1 cellular context compared by ENCODE assay signal in the genomic region with DNA sequence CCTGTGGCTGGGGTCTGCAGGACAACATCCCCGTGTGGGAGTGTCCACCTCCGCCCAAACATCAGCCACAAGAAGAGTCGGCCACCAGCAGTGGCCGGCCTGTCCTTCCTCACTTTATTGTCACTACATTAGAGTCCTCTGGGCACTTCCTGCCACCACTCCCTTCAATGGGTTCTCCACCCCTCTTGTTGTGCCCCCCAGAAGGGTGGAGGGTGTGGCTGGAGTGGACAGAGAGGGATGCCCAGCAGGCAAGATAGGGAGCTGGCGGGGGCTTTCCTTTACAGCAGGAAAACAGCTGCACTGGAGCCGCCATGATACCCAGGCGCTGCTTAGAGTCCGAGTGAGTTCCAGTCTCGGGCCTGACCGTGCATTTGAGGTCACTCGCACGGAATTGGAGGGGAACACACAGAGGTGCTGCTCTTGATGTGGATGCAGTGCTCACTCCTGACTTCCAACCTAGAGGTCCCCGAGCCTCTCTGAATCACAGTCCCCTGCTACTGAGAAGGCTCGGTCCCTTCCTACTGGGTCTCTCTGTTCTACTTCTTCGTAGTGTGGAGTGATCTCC.
TF ChIP-seq lines count a peak whose summit lies in the region.

No MANE protein-coding gene starts in this region.

TF ChIP-seq in IMR-90, 13 proteins besides CTCF, POLR2A, EP300 and RAD21:
- TF ChIP-seq MAFK (IDR thresholded peaks at IDR 0.05; ENCODE audit: low read depth, low read length) (no peak), CHD1 (IDR thresholded peaks at IDR 0.05; ENCODE audit: low read depth, low read length) (no peak), MAZ (IDR thresholded peaks at IDR 0.05; ENCODE audit: borderline replicate concordance, low read depth, low read length) (no peak), SMC3 (IDR thresholded peaks at IDR 0.05; ENCODE audit: low read depth, low read length) (no peak), NFE2L2 (IDR thresholded peaks at IDR 0.05; ENCODE audit: low read depth, low read length) (no peak), RCOR1 (IDR thresholded peaks at IDR 0.05; ENCODE audit: insufficient replicate concordance, low read length) (no peak), FOS (IDR thresholded peaks at IDR 0.05; ENCODE audit: low read depth, low read length) (no peak), RFX5 (IDR thresholded peaks at IDR 0.05; ENCODE audit: low read depth, low read length) (no peak), BHLHE40 (IDR thresholded peaks at IDR 0.05; ENCODE audit: low read depth, low read length) (no peak), MXI1 (IDR thresholded peaks at IDR 0.05; ENCODE audit: borderline replicate concordance, low read depth, low read length) (no peak), CEBPB (IDR thresholded peaks at IDR 0.05; ENCODE audit: low read depth, low read length) (no peak)
- TF ChIP-seq, protein P1, sequence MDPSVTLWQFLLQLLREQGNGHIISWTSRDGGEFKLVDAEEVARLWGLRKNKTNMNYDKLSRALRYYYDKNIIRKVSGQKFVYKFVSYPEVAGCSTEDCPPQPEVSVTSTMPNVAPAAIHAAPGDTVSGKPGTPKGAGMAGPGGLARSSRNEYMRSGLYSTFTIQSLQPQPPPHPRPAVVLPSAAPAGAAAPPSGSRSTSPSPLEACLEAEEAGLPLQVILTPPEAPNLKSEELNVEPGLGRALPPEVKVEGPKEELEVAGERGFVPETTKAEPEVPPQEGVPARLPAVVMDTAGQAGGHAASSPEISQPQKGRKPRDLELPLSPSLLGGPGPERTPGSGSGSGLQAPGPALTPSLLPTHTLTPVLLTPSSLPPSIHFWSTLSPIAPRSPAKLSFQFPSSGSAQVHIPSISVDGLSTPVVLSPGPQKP (IDR thresholded peaks at IDR 0.05; ENCODE audit: borderline replicate concordance, low read depth, low read length), result no peak
- TF ChIP-seq, protein P2, sequence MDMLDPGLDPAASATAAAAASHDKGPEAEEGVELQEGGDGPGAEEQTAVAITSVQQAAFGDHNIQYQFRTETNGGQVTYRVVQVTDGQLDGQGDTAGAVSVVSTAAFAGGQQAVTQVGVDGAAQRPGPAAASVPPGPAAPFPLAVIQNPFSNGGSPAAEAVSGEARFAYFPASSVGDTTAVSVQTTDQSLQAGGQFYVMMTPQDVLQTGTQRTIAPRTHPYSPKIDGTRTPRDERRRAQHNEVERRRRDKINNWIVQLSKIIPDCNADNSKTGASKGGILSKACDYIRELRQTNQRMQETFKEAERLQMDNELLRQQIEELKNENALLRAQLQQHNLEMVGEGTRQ (IDR thresholded peaks at IDR 0.05; ENCODE audit: low read depth, low read length), result no peak
TF ChIP-seq in IMR-90: peak in this region for 0.
